Comparison of ENCODE assay signal across 22 cellular contexts in the genomic region with DNA sequence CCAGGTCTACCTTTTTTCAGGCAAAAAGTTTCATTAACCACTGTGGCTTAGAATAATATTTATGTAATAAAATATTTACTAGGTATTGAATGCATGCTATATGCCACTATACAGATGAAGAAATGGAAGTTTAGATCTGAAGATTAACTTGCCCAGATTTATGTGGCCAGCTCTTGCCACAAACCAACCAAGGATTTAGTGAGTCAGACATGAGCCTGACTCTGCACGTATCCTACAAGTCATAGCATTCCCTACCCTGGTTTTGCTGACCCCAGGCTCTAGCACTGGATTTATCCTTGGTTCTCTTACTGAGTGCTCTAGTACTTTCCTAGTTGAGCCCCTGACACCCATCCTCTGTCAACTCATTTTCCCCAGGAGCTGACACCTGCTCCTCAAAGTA.
DNase-seq lines count a peak whose midpoint lies in the region; ATAC-seq, FAIRE-seq and TF ChIP-seq lines count a peak whose summit lies in the region.
"Had no signal": no experiment of that assay in that cellular context is flagged by ENCODE, and none has a peak within 500 bp of the region (broad histone marks: within the 10 kb centered on the region; RNA-seq: fewer than 3 reads in every experiment).

No MANE protein-coding gene starts in this region.

- H3K27ac Mint-ChIP-seq in astrocyte (ENCODE audit: unreplicated experiment): no peak overlapping the region
- H3K27ac Mint-ChIP-seq: activated naive CD4-positive, alpha-beta T cell treated with anti-CD3 and anti-CD28 coated beads, Interleukin-2, amount 10 ng/mL, durations not matched to agents 7 days and 5 days; CD8-positive, alpha-beta memory T cell; stimulated activated memory B cell treated with anti-CD40 and anti-IgM and Interleukin-4, amounts not matched to agents 10 μg/mL and 1 μg/mL and 100 μg/mL, for 72 hours; T-helper 17 cell had no signal

- POLR2A ChIA-PET in IMR-90 (lab: Charles Lee; ENCODE audit: unreplicated experiment): no interaction called here

- H3K4me1 Mint-ChIP-seq in astrocyte (ENCODE audit: low read depth, unreplicated experiment): peaks cover 18% of the 10 kb centered on the region
- H3K4me1 Mint-ChIP-seq: activated naive CD4-positive, alpha-beta T cell treated with anti-CD3 and anti-CD28 coated beads, Interleukin-2, amount 10 ng/mL, durations not matched to agents 7 days and 5 days; CD8-positive, alpha-beta memory T cell; stimulated activated memory B cell treated with anti-CD40 and anti-IgM and Interleukin-4, amounts not matched to agents 10 μg/mL and 1 μg/mL and 100 μg/mL, for 72 hours had no signal

- H3K36me3 ChIP-seq in BLaER1: no peaks in the 10 kb centered on the region
- no peaks in the 10 kb centered on the region for H3K36me3 ChIP-seq in IMR-90 (ENCODE audit: control insufficient read depth, insufficient read depth, low read length)
- no peaks in the 10 kb centered on the region for H3K36me3 ChIP-seq in astrocyte (ENCODE audit: insufficient read depth, low read length)
- H3K36me3 ChIP-seq: esophagus muscularis mucosa had no signal

- H3K4me2 ChIP-seq in BLaER1 (peak overlapping the region; percentile 81), IMR-90 (ENCODE audit: low read depth, low read length) (no peak overlapping the region), astrocyte (ENCODE audit: low read length) (no peak overlapping the region)

- H3K9me1 ChIP-seq in IMR-90 (ENCODE audit: insufficient read depth, low read length): no peaks in the 10 kb centered on the region

- in situ Hi-C loops in IMR-90 (cut with MboI; ENCODE audit: low sequenced_read_pairs): no loop called here

- H3K79me2 ChIP-seq in astrocyte (ENCODE audit: insufficient read depth, low read length): no peaks in the 10 kb centered on the region

- H3K4me3 ChIP-seq in BLaER1: no peak overlapping the region
- no peak overlapping the region for H3K4me3 ChIP-seq in IMR-90 (ENCODE audit: insufficient read depth, low read depth, low read length)
- H3K4me3 ChIP-seq in astrocyte (ENCODE audit: insufficient read depth, low read depth, low read length): no peak overlapping the region
- H3K4me3 ChIP-seq: esophagus muscularis mucosa had no signal

- no peak for TF ChIP-seq RAD21 in IMR-90 (IDR thresholded peaks at IDR 0.05; ENCODE audit: low read length)

- H4K8ac ChIP-seq in IMR-90 (ENCODE audit: low read depth in 2 of 2, low read length in 2 of 2): no peak overlapping the region

- no peak overlapping the region for H4K91ac ChIP-seq in IMR-90 (ENCODE audit: insufficient read depth, low read depth, low read length)

- no peaks in the 10 kb centered on the region for H3K9me3 Mint-ChIP-seq in astrocyte (ENCODE audit: unreplicated experiment)
- H3K9me3 Mint-ChIP-seq: activated naive CD4-positive, alpha-beta T cell treated with anti-CD3 and anti-CD28 coated beads, Interleukin-2, amount 10 ng/mL, durations not matched to agents 7 days and 5 days had no signal

- no peak overlapping the region for H3K56ac ChIP-seq in IMR-90 (ENCODE audit: extremely low read depth, insufficient read depth, low read length)

- intact Hi-C loops in IMR-90 (cut with micrococcal nuclease): no loop called here

- no peak overlapping the region for H2AK9ac ChIP-seq in IMR-90 (replicated peaks; ENCODE audit: low read depth, low read length, poor library complexity)

- FAIRE-seq in astrocyte (lab: Jason Lieb, UNC): no peak

- no peak overlapping the region for H3K4ac ChIP-seq in IMR-90 (ENCODE audit: low read depth, low read length)

- peak; percentile 30 for DNase-seq in IMR-90
- DNase-seq in astrocyte (ENCODE audit: low read depth): peak; percentile 76
- peak; percentile 24 for DNase-seq in iris pigment epithelial cell (ENCODE audit: low read depth)
- DNase-seq in CD1c-positive myeloid dendritic cell (ENCODE audit: extremely low spot score): no peak
- no peak for DNase-seq in NK-92 treated with Interleukin-12 subunit alpha and Interleukin-12 subunit beta, amount 100 ng/mL, for 24 hours (lab: John Stamatoyannopoulos, UW)
- DNase-seq: activated CD4-positive, alpha-beta T cell treated with anti-CD3 and anti-CD28 coated beads, Interleukin-2, amount 50 U/mL, for 48 hours; activated naive CD4-positive, alpha-beta T cell treated with anti-CD3 and anti-CD28 coated beads, Interleukin-2, amount 10 ng/mL, durations not matched to agents 7 days and 5 days; activated T-cell treated with anti-CD3 and anti-CD28 coated beads for 4 hours; aorta; CD8-positive, alpha-beta memory T cell; effector CD4-positive, alpha-beta T cell; glutamatergic neuron; NCI-H1436; NCI-H2171; NCI-H526; nephron progenitor cell; T-helper 17 cell had no signal

- H2BK5ac ChIP-seq in IMR-90 (ENCODE audit: low read depth, low read length, poor library complexity, severe bottlenecking): no peak overlapping the region

- H3K14ac ChIP-seq in IMR-90 (replicated peaks; ENCODE audit: low read depth, low read length): no peak overlapping the region

- no peak overlapping the region for H3K4me3 Mint-ChIP-seq in astrocyte (ENCODE audit: unreplicated experiment)
- H3K4me3 Mint-ChIP-seq: activated naive CD4-positive, alpha-beta T cell treated with anti-CD3 and anti-CD28 coated beads, Interleukin-2, amount 10 ng/mL, durations not matched to agents 7 days and 5 days; CD8-positive, alpha-beta memory T cell; nephron progenitor cell; stimulated activated memory B cell treated with anti-CD40 and anti-IgM and Interleukin-4, amounts not matched to agents 10 μg/mL and 1 μg/mL and 100 μg/mL, for 72 hours; T-helper 17 cell had no signal

- H3K27me3 Mint-ChIP-seq in astrocyte (ENCODE audit: low read depth, unreplicated experiment): no peaks in the 10 kb centered on the region
- H3K27me3 Mint-ChIP-seq: activated naive CD4-positive, alpha-beta T cell treated with anti-CD3 and anti-CD28 coated beads, Interleukin-2, amount 10 ng/mL, durations not matched to agents 7 days and 5 days; stimulated activated memory B cell treated with anti-CD40 and anti-IgM and Interleukin-4, amounts not matched to agents 10 μg/mL and 1 μg/mL and 100 μg/mL, for 72 hours; T-helper 17 cell had no signal

- H3K9ac ChIP-seq in BLaER1: no peak overlapping the region; the same call in 1 of the 2 replicates
- H3K9ac ChIP-seq in IMR-90 (ENCODE audit: low read depth, low read length): no peak overlapping the region
- H3K9ac ChIP-seq in astrocyte (ENCODE audit: low read length): no peak overlapping the region

- no peak overlapping the region for H2BK20ac ChIP-seq in IMR-90 (ENCODE audit: low read depth, low read length)

- H4K20me1 ChIP-seq in BLaER1 (no peaks in the 10 kb centered on the region), IMR-90 (ENCODE audit: insufficient read depth, low read length) (no peaks in the 10 kb centered on the region), astrocyte (ENCODE audit: insufficient read depth, low read length) (no peaks in the 10 kb centered on the region)

- no peak for TF ChIP-seq POLR2A in IMR-90 (IDR thresholded peaks at IDR 0.05; ENCODE audit: low read depth, low read length)

- H3K18ac ChIP-seq in IMR-90 (ENCODE audit: low read depth, low read length): no peak overlapping the region

- H2AFZ ChIP-seq in IMR-90 (replicated peaks; ENCODE audit: low read length, poor library complexity) (no peak overlapping the region), astrocyte (ENCODE audit: low read depth, low read length) (no peak overlapping the region)

- TF ChIP-seq CTCF in IMR-90 (conservative IDR thresholded peaks at IDR 0.05; ENCODE audit: low read depth, low read length) (no peak), astrocyte (IDR thresholded peaks at IDR 0.05; ENCODE audit: insufficient read depth, low read depth, low read length) (no peak)

- no peak overlapping the region for H4K5ac ChIP-seq in IMR-90 (ENCODE audit: low read depth, low read length)

- H2AK5ac ChIP-seq in IMR-90 (ENCODE audit: low read depth, low read length): no peak overlapping the region

- no TSS peak for BruUV-seq in IMR-90 (replicated peaks; lab: Mats Ljungman, UMichigan)

- H3K27me3 ChIP-seq in BLaER1: no peaks in the 10 kb centered on the region
- peaks cover 2% of the 10 kb centered on the region; the same call in 1 of the 2 replicates for H3K27me3 ChIP-seq in IMR-90 (ENCODE audit: control insufficient read depth, insufficient read depth, low read length)
- no peaks in the 10 kb centered on the region for H3K27me3 ChIP-seq in astrocyte (ENCODE audit: insufficient read depth, low read length)
- H3K27me3 ChIP-seq: esophagus muscularis mucosa had no signal

- no peaks in the 10 kb centered on the region for H3K9me3 ChIP-seq in BLaER1
- H3K9me3 ChIP-seq in IMR-90 (ENCODE audit: control insufficient read depth, insufficient read depth, low read length): peaks cover 2% of the 10 kb centered on the region; the same call in 1 of the 2 replicates
- no peaks in the 10 kb centered on the region for H3K9me3 ChIP-seq in astrocyte (ENCODE audit: insufficient read depth, low read depth, low read length)

- no peaks in the 10 kb centered on the region for H3K79me1 ChIP-seq in IMR-90 (ENCODE audit: low read depth in 1 of 2, low read length in 2 of 2)

- no peak overlapping the region for H2BK15ac ChIP-seq in IMR-90 (ENCODE audit: low read depth, low read length)

- no peaks in the 10 kb centered on the region for H3K36me3 Mint-ChIP-seq in astrocyte (ENCODE audit: low read depth, unreplicated experiment)
- H3K36me3 Mint-ChIP-seq: activated naive CD4-positive, alpha-beta T cell treated with anti-CD3 and anti-CD28 coated beads, Interleukin-2, amount 10 ng/mL, durations not matched to agents 7 days and 5 days; CD8-positive, alpha-beta memory T cell; stimulated activated memory B cell treated with anti-CD40 and anti-IgM and Interleukin-4, amounts not matched to agents 10 μg/mL and 1 μg/mL and 100 μg/mL, for 72 hours had no signal

- peak overlapping the region; percentile 79 for H3K27ac ChIP-seq in BLaER1
- no peak overlapping the region for H3K27ac ChIP-seq in IMR-90 (ENCODE audit: insufficient read depth, low read length)
- no peak overlapping the region for H3K27ac ChIP-seq in astrocyte (ENCODE audit: low read depth, low read length)
- H3K27ac ChIP-seq: esophagus muscularis mucosa had no signal

- CTCF ChIA-PET in IMR-90 (lab: Yijun Ruan, JAX): no interaction called here

- 43% methylated on average over 1 of the region's 1 CpG; no CpG with 5 or more reads in 1 of the 2 experiments for WGBS in IMR-90 (ENCODE audit: extremely low coverage in 2 of 2, insufficient read length in 1 of 2), 2 experiments

- H2BK120ac ChIP-seq in IMR-90 (ENCODE audit: low read depth, low read length): no peak overlapping the region

- H3K4me1 ChIP-seq in BLaER1 (peaks cover 49% of the 10 kb centered on the region), IMR-90 (ENCODE audit: control insufficient read depth, insufficient read depth, low read length) (no peaks in the 10 kb centered on the region; the same call in none of the 2 replicates), astrocyte (ENCODE audit: insufficient read depth, low read length) (peaks cover 17% of the 10 kb centered on the region)
- H3K4me1 ChIP-seq: esophagus muscularis mucosa had no signal

- no peak overlapping the region for H3K23ac ChIP-seq in IMR-90 (ENCODE audit: low read depth, low read length)

- ATAC-seq in IMR-90 (ENCODE audit: low read depth) (no peak), GM21515 (IDR thresholded peaks at IDR 0.05; ENCODE audit: unreplicated experiment) (no peak), HG03469 (IDR thresholded peaks at IDR 0.05; ENCODE audit: unreplicated experiment) (no peak)
- ATAC-seq: stimulated activated memory B cell treated with anti-CD40 and anti-IgM and Interleukin-4, amounts not matched to agents 10 μg/mL and 1 μg/mL and 100 μg/mL, for 72 hours; T-helper 17 cell had no signal

- dilution Hi-C loops in IMR-90 (cut with HindIII; ENCODE audit: low sequenced_read_pairs, unreplicated experiment): no loop called here

Comparison
In these comparisons a context has a peak if more than half of its experiments do, and no peak if none do; other contexts are left out.
1. DNase-seq: peak in IMR-90 (single experiment), astrocyte (single experiment) and iris pigment epithelial cell (single experiment); none in CD1c-positive myeloid dendritic cell (single experiment) and NK-92 treated with Interleukin-12 subunit alpha and Interleukin-12 subunit beta, amount 100 ng/mL, for 24 hours (single experiment).